Comparison of ENCODE assay signal across 9 cellular contexts in the genomic region with DNA sequence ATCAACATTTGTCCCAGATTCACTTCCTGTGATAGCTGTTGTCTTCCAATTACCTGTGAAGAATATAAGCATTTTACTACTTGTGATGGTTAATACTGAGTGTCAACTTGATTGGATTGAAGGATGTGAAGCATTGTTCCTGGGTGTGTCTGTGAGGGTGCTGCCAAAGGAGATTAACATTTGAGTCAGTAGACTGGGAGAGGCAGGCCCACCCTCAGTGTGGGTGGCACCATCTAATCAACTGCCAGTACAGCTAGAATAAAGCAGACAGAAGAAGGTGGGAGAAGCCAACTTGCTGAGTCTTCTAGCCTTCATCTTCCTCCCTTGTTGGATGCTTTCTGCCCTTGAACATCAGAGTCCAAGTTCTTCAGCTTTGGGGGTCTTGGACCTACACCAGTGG.
"Had no signal": no experiment of that assay in that cellular context is flagged by ENCODE, and none has a peak within 500 bp of the region (broad histone marks: within the 10 kb centered on the region; RNA-seq: fewer than 3 reads in every experiment).

No MANE protein-coding gene starts in this region.

- H3K36me3 ChIP-seq: HAP-1 had no signal

- H3K9me3 ChIP-seq: HAP-1 had no signal

- ATAC-seq: GM23338, HCT116 had no signal

- H3K4me3 ChIP-seq: GM23248, GM23338, HAP-1 had no signal

- DNase-seq: GM23248, GOT3, H7, H9, HCEC 1CT, HFFc6 had no signal
